In the genomic region with DNA sequence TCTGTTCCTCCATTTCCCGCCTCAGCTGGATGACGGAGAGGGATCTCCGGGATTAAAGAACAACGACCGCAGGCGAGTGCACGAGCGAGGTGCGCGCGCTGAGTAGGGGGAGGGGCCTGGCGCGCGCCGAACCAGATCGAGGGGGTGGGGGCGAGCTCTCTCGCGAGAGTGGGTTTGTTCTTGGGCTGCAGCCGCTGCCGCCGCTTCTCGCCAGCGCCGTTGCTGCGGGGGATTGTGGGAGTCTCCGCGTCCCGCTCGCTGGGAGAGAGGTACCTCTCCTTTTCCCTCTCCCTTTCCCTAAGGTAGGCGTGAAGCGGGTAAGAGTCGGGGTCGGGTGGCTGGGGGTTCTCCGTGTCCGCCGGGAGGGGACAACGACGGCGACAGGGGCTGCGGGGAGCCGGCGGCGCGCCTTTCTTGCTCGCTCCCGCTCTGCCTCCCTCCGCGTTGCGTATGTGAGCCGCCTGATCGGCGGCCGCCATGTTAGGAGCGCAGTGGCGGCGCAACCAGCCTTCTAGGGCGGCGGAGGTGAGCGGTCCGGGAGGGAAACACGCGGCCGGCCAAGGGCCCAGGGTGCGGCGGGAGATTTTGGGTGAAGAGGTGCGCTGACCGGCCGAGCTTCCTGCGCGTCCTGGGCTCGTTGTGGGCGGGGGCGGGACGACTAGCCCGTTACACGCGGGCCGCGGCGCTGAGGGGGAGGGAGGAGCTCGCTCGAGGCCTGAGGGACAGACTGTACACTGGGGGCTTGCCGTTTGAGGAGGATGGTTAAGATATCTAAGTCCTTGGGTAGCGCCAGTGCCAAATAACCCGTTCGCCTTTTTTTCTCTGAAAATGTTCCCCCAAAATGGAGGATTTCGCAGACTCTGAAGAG, we compare ENCODE assay signal across 1 cellular context.
A peak's percentile ranks its signal among the peaks of the same experiment; 100 is the strongest.
TF ChIP-seq lines count a peak whose summit lies in the region.

Gene MATR3 (plus strand): TSS at position 237 of the 868 bp plus-strand sequence. CDS start 13,676 bp downstream, outside the sequence.

TF ChIP-seq in HepG2, 621 proteins besides CTCF, POLR2A, EP300 and RAD21 (continued from another document):
- TF ChIP-seq SRF (IDR thresholded peaks at IDR 0.05; ENCODE audit: low read depth, low read length): no peak
- TF ChIP-seq SMYD3 (CRISPR knock-in tag; IDR thresholded peaks at IDR 0.05): no peak
- peak; percentile 98 for TF ChIP-seq AGO2 (optimal IDR thresholded peaks at IDR 0.05; ENCODE audit: low read depth, low read length)
- TF ChIP-seq ZNF614 (CRISPR knock-in tag; IDR thresholded peaks at IDR 0.05; ENCODE audit: borderline replicate concordance): 0 out of 2 replicates have a peak, but pooled peaks have one; percentile 18
- no peak for TF ChIP-seq IRX3 (CRISPR knock-in tag; IDR thresholded peaks at IDR 0.05; ENCODE audit: borderline replicate concordance, low read depth)
- 0 out of 2 replicates have a peak, but pooled peaks have one; percentile 17 for TF ChIP-seq ZNF589 (CRISPR knock-in tag; conservative IDR thresholded peaks at IDR 0.05)
- TF ChIP-seq, protein P1, sequence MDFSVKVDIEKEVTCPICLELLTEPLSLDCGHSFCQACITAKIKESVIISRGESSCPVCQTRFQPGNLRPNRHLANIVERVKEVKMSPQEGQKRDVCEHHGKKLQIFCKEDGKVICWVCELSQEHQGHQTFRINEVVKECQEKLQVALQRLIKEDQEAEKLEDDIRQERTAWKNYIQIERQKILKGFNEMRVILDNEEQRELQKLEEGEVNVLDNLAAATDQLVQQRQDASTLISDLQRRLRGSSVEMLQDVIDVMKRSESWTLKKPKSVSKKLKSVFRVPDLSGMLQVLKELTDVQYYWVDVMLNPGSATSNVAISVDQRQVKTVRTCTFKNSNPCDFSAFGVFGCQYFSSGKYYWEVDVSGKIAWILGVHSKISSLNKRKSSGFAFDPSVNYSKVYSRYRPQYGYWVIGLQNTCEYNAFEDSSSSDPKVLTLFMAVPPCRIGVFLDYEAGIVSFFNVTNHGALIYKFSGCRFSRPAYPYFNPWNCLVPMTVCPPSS (IDR thresholded peaks at IDR 0.05): no peak
- TF ChIP-seq NCOA1 (CRISPR knock-in tag; IDR thresholded peaks at IDR 0.05): no peak
- TF ChIP-seq, protein P2, sequence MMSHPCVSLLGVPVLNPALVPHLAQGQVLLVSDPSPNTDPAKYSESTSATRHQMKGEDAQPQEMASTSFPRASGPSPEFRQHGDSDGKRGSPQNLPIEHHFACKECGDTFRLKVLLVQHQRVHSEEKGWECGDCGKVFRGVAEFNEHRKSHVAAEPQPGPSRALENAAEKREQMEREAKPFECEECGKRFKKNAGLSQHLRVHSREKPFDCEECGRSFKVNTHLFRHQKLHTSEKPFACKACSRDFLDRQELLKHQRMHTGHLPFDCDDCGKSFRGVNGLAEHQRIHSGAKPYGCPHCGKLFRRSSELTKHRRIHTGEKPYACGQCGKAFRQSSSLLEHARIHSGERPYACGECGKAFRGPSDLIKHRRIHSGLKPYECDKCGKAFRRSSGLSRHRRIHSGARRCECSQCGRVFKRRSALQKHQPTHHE (CRISPR knock-in tag; IDR thresholded peaks at IDR 0.05; ENCODE audit: borderline replicate concordance): peak; percentile 76; the same call in 1 of the 2 replicates
- TF ChIP-seq FLYWCH1 (CRISPR knock-in tag; IDR thresholded peaks at IDR 0.05): no peak
- TF ChIP-seq, protein P3, sequence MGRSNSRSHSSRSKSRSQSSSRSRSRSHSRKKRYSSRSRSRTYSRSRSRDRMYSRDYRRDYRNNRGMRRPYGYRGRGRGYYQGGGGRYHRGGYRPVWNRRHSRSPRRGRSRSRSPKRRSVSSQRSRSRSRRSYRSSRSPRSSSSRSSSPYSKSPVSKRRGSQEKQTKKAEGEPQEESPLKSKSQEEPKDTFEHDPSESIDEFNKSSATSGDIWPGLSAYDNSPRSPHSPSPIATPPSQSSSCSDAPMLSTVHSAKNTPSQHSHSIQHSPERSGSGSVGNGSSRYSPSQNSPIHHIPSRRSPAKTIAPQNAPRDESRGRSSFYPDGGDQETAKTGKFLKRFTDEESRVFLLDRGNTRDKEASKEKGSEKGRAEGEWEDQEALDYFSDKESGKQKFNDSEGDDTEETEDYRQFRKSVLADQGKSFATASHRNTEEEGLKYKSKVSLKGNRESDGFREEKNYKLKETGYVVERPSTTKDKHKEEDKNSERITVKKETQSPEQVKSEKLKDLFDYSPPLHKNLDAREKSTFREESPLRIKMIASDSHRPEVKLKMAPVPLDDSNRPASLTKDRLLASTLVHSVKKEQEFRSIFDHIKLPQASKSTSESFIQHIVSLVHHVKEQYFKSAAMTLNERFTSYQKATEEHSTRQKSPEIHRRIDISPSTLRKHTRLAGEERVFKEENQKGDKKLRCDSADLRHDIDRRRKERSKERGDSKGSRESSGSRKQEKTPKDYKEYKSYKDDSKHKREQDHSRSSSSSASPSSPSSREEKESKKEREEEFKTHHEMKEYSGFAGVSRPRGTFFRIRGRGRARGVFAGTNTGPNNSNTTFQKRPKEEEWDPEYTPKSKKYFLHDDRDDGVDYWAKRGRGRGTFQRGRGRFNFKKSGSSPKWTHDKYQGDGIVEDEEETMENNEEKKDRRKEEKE (IDR thresholded peaks at IDR 0.05): no peak
- no peak for TF ChIP-seq CBX2 (IDR thresholded peaks at IDR 0.05; ENCODE audit: low read depth, low read length)
- no peak for TF ChIP-seq CBX2 (CRISPR knock-in tag; IDR thresholded peaks at IDR 0.05; ENCODE audit: low read depth)
- TF ChIP-seq ZNF468 (CRISPR knock-in tag; IDR thresholded peaks at IDR 0.05): 0 out of 2 replicates have a peak, but pooled peaks have one; percentile 26
- no peak for TF ChIP-seq NPAS2 (CRISPR knock-in tag; IDR thresholded peaks at IDR 0.05; ENCODE audit: borderline replicate concordance)
- TF ChIP-seq MYC (CRISPR knock-in tag; IDR thresholded peaks at IDR 0.05; ENCODE audit: borderline replicate concordance): peak; percentile 92
- TF ChIP-seq ZNF781 (CRISPR knock-in tag; IDR thresholded peaks at IDR 0.05; ENCODE audit: borderline replicate concordance, not compliant biosample characterization): no peak
- no peak for TF ChIP-seq SCMH1 (CRISPR knock-in tag; IDR thresholded peaks at IDR 0.05; ENCODE audit: borderline replicate concordance)
- TF ChIP-seq KLF9 (CRISPR knock-in tag; IDR thresholded peaks at IDR 0.05; ENCODE audit: low read depth): peak; percentile 75; the same call in 1 of the 2 replicates
- no peak for TF ChIP-seq CC2D1A (CRISPR knock-in tag; IDR thresholded peaks at IDR 0.05)
- TF ChIP-seq BRD4 (CRISPR knock-in tag; IDR thresholded peaks at IDR 0.05): peak; percentile 87
- TF ChIP-seq FOXC1 (CRISPR knock-in tag; IDR thresholded peaks at IDR 0.05; ENCODE audit: borderline replicate concordance): no peak; the same call in 1 of the 2 replicates
- no peak for TF ChIP-seq ZNF234 (CRISPR knock-in tag; conservative IDR thresholded peaks at IDR 0.05)
- peak; percentile 76 for TF ChIP-seq HNRNPH1 (optimal IDR thresholded peaks at IDR 0.05; ENCODE audit: low read depth, low read length)
- TF ChIP-seq, protein P4, sequence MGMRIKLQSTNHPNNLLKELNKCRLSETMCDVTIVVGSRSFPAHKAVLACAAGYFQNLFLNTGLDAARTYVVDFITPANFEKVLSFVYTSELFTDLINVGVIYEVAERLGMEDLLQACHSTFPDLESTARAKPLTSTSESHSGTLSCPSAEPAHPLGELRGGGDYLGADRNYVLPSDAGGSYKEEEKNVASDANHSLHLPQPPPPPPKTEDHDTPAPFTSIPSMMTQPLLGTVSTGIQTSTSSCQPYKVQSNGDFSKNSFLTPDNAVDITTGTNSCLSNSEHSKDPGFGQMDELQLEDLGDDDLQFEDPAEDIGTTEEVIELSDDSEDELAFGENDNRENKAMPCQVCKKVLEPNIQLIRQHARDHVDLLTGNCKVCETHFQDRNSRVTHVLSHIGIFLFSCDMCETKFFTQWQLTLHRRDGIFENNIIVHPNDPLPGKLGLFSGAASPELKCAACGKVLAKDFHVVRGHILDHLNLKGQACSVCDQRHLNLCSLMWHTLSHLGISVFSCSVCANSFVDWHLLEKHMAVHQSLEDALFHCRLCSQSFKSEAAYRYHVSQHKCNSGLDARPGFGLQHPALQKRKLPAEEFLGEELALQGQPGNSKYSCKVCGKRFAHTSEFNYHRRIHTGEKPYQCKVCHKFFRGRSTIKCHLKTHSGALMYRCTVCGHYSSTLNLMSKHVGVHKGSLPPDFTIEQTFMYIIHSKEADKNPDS (CRISPR knock-in tag; IDR thresholded peaks at IDR 0.05): no peak
- TF ChIP-seq FOXJ3 (CRISPR knock-in tag; IDR thresholded peaks at IDR 0.05; ENCODE audit: borderline replicate concordance): peak; percentile 62; the same call in 1 of the 2 replicates
- peak; percentile 47; the same call in 1 of the 2 replicates for TF ChIP-seq ZNF101 (CRISPR knock-in tag; IDR thresholded peaks at IDR 0.05; ENCODE audit: borderline replicate concordance, low read depth)
- TF ChIP-seq, protein P5, sequence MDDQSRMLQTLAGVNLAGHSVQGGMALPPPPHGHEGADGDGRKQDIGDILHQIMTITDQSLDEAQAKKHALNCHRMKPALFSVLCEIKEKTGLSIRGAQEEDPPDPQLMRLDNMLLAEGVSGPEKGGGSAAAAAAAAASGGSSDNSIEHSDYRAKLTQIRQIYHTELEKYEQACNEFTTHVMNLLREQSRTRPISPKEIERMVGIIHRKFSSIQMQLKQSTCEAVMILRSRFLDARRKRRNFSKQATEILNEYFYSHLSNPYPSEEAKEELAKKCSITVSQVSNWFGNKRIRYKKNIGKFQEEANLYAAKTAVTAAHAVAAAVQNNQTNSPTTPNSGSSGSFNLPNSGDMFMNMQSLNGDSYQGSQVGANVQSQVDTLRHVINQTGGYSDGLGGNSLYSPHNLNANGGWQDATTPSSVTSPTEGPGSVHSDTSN (CRISPR knock-in tag; IDR thresholded peaks at IDR 0.05; ENCODE audit: borderline replicate concordance): no peak
- no peak for TF ChIP-seq ZNF770 (CRISPR knock-in tag; IDR thresholded peaks at IDR 0.05)
- TF ChIP-seq ATF7 (IDR thresholded peaks at IDR 0.05): no peak
- no peak for TF ChIP-seq ATF7 (CRISPR knock-in tag; IDR thresholded peaks at IDR 0.05)
- TF ChIP-seq GATA4 (IDR thresholded peaks at IDR 0.05; ENCODE audit: borderline replicate concordance, low read depth): no peak
- TF ChIP-seq ZNF382 (CRISPR knock-in tag; IDR thresholded peaks at IDR 0.05; ENCODE audit: borderline replicate concordance): no peak
- TF ChIP-seq ATRX (CRISPR knock-in tag; IDR thresholded peaks at IDR 0.05; ENCODE audit: borderline replicate concordance): no peak
- no peak; the same call in 1 of the 2 replicates for TF ChIP-seq SNAPC2 (CRISPR knock-in tag; IDR thresholded peaks at IDR 0.05)
- TF ChIP-seq NR3C1 (CRISPR knock-in tag; IDR thresholded peaks at IDR 0.05): no peak
- TF ChIP-seq ZFYVE20 (CRISPR knock-in tag; IDR thresholded peaks at IDR 0.05; ENCODE audit: borderline replicate concordance, low read depth): no peak
- no peak; the same call in 1 of the 2 replicates for TF ChIP-seq ZNF446 (CRISPR knock-in tag; IDR thresholded peaks at IDR 0.05)
- no peak for TF ChIP-seq SRSF9 (IDR thresholded peaks at IDR 0.05; ENCODE audit: borderline replicate concordance, insufficient read depth, low read depth, low read length, poor library complexity, severe bottlenecking)
- no peak for TF ChIP-seq ZKSCAN1 (IDR thresholded peaks at IDR 0.05; ENCODE audit: low read length)
- no peak for TF ChIP-seq TMF1 (CRISPR knock-in tag; IDR thresholded peaks at IDR 0.05; ENCODE audit: low read depth)
- TF ChIP-seq, protein P6, sequence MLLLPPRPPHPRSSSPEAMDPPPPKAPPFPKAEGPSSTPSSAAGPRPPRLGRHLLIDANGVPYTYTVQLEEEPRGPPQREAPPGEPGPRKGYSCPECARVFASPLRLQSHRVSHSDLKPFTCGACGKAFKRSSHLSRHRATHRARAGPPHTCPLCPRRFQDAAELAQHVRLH (CRISPR knock-in tag; IDR thresholded peaks at IDR 0.05; ENCODE audit: borderline replicate concordance, low read depth): peak; percentile 76; the same call in 1 of the 2 replicates
- TF ChIP-seq ARHGAP35 (CRISPR knock-in tag; IDR thresholded peaks at IDR 0.05; ENCODE audit: borderline replicate concordance): no peak; the same call in 1 of the 2 replicates
- peak; percentile 13 for TF ChIP-seq ELF3 (CRISPR knock-in tag; IDR thresholded peaks at IDR 0.05)
